Comparison of ENCODE assay signal across 8 cellular contexts in the genomic region with DNA sequence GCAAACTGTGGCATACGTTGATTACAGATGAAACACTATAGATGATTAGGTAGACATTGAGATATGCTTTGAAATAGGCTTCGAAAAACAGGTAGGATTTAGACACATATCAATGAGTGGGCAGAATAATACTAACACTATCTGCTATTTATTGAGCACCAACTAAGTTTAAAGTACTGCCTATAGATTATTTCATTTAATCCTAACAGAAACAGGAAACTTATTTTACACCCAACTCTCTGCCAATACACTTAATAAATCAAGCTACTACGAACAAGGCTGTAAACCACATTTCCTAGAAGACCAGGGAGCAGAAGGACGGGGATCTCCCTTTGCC. TPM values are rescaled to one million over a fixed set of nuclear protein-coding genes. Genes with fewer than 3 reads are reported as not detected.
A peak's percentile ranks its signal among the peaks of the same experiment; 100 is the strongest.
DNase-seq lines count a peak whose midpoint lies in the region; ATAC-seq, FAIRE-seq and TF ChIP-seq lines count a peak whose summit lies in the region.

No MANE protein-coding gene starts in this region.

- peak overlapping the region; percentile 77 for H3K27ac Mint-ChIP-seq in T-helper 2 cell treated with Interferon-gamma antibody and Interleukin-4, amounts not matched to agents 5 μg/mL and 100 μg/mL, for 36 hours
- peak overlapping the region; percentile 35 to 92 (median 88) for H3K27ac Mint-ChIP-seq in IgD-negative memory B cell
- H3K27ac Mint-ChIP-seq in central memory CD8-positive, alpha-beta T cell (ENCODE audit: low read depth) = peak overlapping the region; percentile 77

- H3K27ac ChIP-seq in gastrocnemius medialis (no peak overlapping the region), kidney (ENCODE audit: low read depth in 2 of 2, low read length in 2 of 2) (no peak overlapping the region), tibial nerve (no peak overlapping the region)

- peak overlapping the region; percentile 41 for H3K4me3 Mint-ChIP-seq in T-helper 2 cell treated with Interferon-gamma antibody and Interleukin-4, amounts not matched to agents 5 μg/mL and 100 μg/mL, for 36 hours
- H3K4me3 Mint-ChIP-seq in IgD-negative memory B cell = peak overlapping the region; percentile 81 to 86 (median 82)
- peak overlapping the region; percentile 82 for H3K4me3 Mint-ChIP-seq in central memory CD8-positive, alpha-beta T cell

- TF ChIP-seq EP300 in tibial nerve (IDR thresholded peaks at IDR 0.05) = no peak

- 29 to 38% methylated on average over 4 of the region's 4 CpGs for WGBS in tibial nerve, 2 donors

- H3K4me1 ChIP-seq in gastrocnemius medialis = peaks cover 8 to 12% of the 10 kb centered on the region in 2 donors
- peaks cover 0 to 7% of the 10 kb centered on the region in 2 donors for H3K4me1 ChIP-seq in kidney (ENCODE audit: control insufficient read depth in 1 of 2, insufficient read depth in 1 of 2, low read depth in 1 of 2, low read length in 2 of 2)
- peaks cover 0 to 14% (median 10%) of the 10 kb centered on the region in 4 donors for H3K4me1 ChIP-seq in tibial nerve

- intact Hi-C loops in gastrocnemius medialis (cut with DNase I; ENCODE audit: low total_unique reads) (no loop called here), kidney (cut with DNase I) (no loop called here)

- H3K9ac ChIP-seq in kidney (ENCODE audit: low read length in 2 of 2) = no peak overlapping the region

- DNase-seq in T-helper 2 cell treated with Interferon-gamma antibody and Interleukin-4, amounts not matched to agents 5 μg/mL and 100 μg/mL, for 36 hours (ENCODE audit: low spot score) = no peak
- DNase-seq in T-helper 2 cell = no peak
- no peak for DNase-seq in central memory CD8-positive, alpha-beta T cell (ENCODE audit: low spot score in 2 of 2)
- DNase-seq in gastrocnemius medialis = no peak
- no peak for DNase-seq in kidney
- DNase-seq in tibial nerve (ENCODE audit: low spot score in 2 of 2) = no peak
- DNase-seq in DMS 273 (lab: John Stamatoyannopoulos, UW; ENCODE audit: unreplicated experiment) = no peak

- H3K27me3 Mint-ChIP-seq in T-helper 2 cell treated with Interferon-gamma antibody and Interleukin-4, amounts not matched to agents 5 μg/mL and 100 μg/mL, for 36 hours (ENCODE audit: low read depth) = peaks cover 10% of the 10 kb centered on the region
- H3K27me3 Mint-ChIP-seq in IgD-negative memory B cell = peaks cover 9% of the 10 kb centered on the region
- peaks cover 25% of the 10 kb centered on the region for H3K27me3 Mint-ChIP-seq in central memory CD8-positive, alpha-beta T cell

- in situ Hi-C loops in gastrocnemius medialis (cut with MboI; ENCODE audit: low sequenced_read_pairs in 4 of 4) = no loop called here

- TF ChIP-seq POLR2A in gastrocnemius medialis (IDR thresholded peaks at IDR 0.05) (no peak), tibial nerve (IDR thresholded peaks at IDR 0.05) (no peak)

- no peaks in the 10 kb centered on the region for H3K27me3 ChIP-seq in gastrocnemius medialis
- no peaks in the 10 kb centered on the region for H3K27me3 ChIP-seq in tibial nerve

- H3K9me3 ChIP-seq in gastrocnemius medialis (no peaks in the 10 kb centered on the region), kidney (ENCODE audit: control insufficient read depth in 1 of 2, low read length in 2 of 2) (no peaks in the 10 kb centered on the region), tibial nerve (no peaks in the 10 kb centered on the region)

- no peaks in the 10 kb centered on the region for H3K36me3 ChIP-seq in gastrocnemius medialis
- no peaks in the 10 kb centered on the region for H3K36me3 ChIP-seq in kidney (ENCODE audit: control insufficient read depth in 1 of 2, insufficient read depth in 2 of 2, low read length in 2 of 2)
- H3K36me3 ChIP-seq in tibial nerve = no peaks in the 10 kb centered on the region

- no peak for FAIRE-seq in kidney (lab: Jason Lieb, UNC)

- H3K4me3 ChIP-seq in gastrocnemius medialis (peak overlapping the region in 3 of 4 donors; percentile 68 to 80 (median 73)), kidney (ENCODE audit: low read length in 2 of 2) (peak overlapping the region in 1 of 2 donors; percentile 10), tibial nerve (peak overlapping the region in 2 of 4 donors; percentile 80 to 90)

- peaks cover 3% of the 10 kb centered on the region for H3K36me3 Mint-ChIP-seq in T-helper 2 cell treated with Interferon-gamma antibody and Interleukin-4, amounts not matched to agents 5 μg/mL and 100 μg/mL, for 36 hours (ENCODE audit: low read depth)
- H3K36me3 Mint-ChIP-seq in IgD-negative memory B cell = peaks cover 1% of the 10 kb centered on the region
- H3K36me3 Mint-ChIP-seq in central memory CD8-positive, alpha-beta T cell (ENCODE audit: insufficient read depth) = peaks cover 3% of the 10 kb centered on the region

- H3K9me3 Mint-ChIP-seq in T-helper 2 cell treated with Interferon-gamma antibody and Interleukin-4, amounts not matched to agents 5 μg/mL and 100 μg/mL, for 36 hours = no peaks in the 10 kb centered on the region
- H3K9me3 Mint-ChIP-seq in IgD-negative memory B cell = no peaks in the 10 kb centered on the region
- no peaks in the 10 kb centered on the region for H3K9me3 Mint-ChIP-seq in central memory CD8-positive, alpha-beta T cell

- H3K4me1 Mint-ChIP-seq in T-helper 2 cell treated with Interferon-gamma antibody and Interleukin-4, amounts not matched to agents 5 μg/mL and 100 μg/mL, for 36 hours (ENCODE audit: low read depth) = peaks cover 29% of the 10 kb centered on the region
- peaks cover 16 to 20% (median 18%) of the 10 kb centered on the region in 3 donors for H3K4me1 Mint-ChIP-seq in IgD-negative memory B cell
- peaks cover 25% of the 10 kb centered on the region for H3K4me1 Mint-ChIP-seq in central memory CD8-positive, alpha-beta T cell

- no peak for ATAC-seq in central memory CD8-positive, alpha-beta T cell (replicated peaks; ENCODE audit: extremely low read depth, poor library complexity, severe bottlenecking)
- ATAC-seq in gastrocnemius medialis = no peak

- TF ChIP-seq CTCF in gastrocnemius medialis (IDR thresholded peaks at IDR 0.05 in 4 of 5, conservative IDR thresholded peaks at IDR 0.05 in 1 of 5) (no peak), kidney (IDR thresholded peaks at IDR 0.05; ENCODE audit: borderline replicate concordance, extremely low read depth, insufficient read depth) (no peak), tibial nerve (IDR thresholded peaks at IDR 0.05) (no peak)

RNA-seq across cellular contexts. Expression of gene VRK1, which starts 0.4 kb away (rescaled TPM):
- polyA plus RNA-seq in IgD-negative memory B cell = 35.9 TPM
- total RNA-seq in gastrocnemius medialis = 1 to 10 TPM; 3.8 to 7.0 (median 5.4) TPM
- total RNA-seq in kidney = 15.8 TPM
- polyA plus RNA-seq in kidney (ENCODE audit: insufficient read depth, low read depth, low replicate concordance) = 6.6 TPM
- total RNA-seq in tibial nerve = 10 to 100 TPM in 1 of 4 donors, 1 to 10 TPM in 3; 5.4 to 11.0 (median 9.0) TPM
